In genomic region chr6:113630738-113631535, GRCh38 we compare ENCODE assay signal across 8 cellular contexts.
DNase-seq lines count a peak whose midpoint lies in the region; ATAC-seq and TF ChIP-seq lines count a peak whose summit lies in the region.

No MANE protein-coding gene starts in this region.

- intact Hi-C loops in natural killer cell (cut with micrococcal nuclease): no loop called here

- ATAC-seq in HG02763 (IDR thresholded peaks at IDR 0.05; ENCODE audit: unreplicated experiment) (peak; percentile 52), natural killer cell (peak; percentile 46 to 69 (median 48))

- peak overlapping the region; percentile 44 for H3K27ac ChIP-seq in duodenal mucosa (ENCODE audit: low read depth, low read length)

- peak overlapping the region in 1 of 2 donors; percentile 29 for H3K4me3 ChIP-seq in duodenal mucosa (ENCODE audit: low read depth in 1 of 2, low read length in 2 of 2)

- no peaks in the 10 kb centered on the region for H3K9me3 ChIP-seq in duodenal mucosa (ENCODE audit: control insufficient read depth in 1 of 2, low read length in 2 of 2)

- no peaks in the 10 kb centered on the region for H3K27me3 ChIP-seq in duodenal mucosa (ENCODE audit: control insufficient read depth in 1 of 2, insufficient read depth in 2 of 2, low read length in 2 of 2)

- peaks cover 34% of the 10 kb centered on the region in 2 donors for H3K4me1 ChIP-seq in duodenal mucosa (ENCODE audit: control insufficient read depth in 1 of 2, insufficient read depth in 2 of 2, low read length in 2 of 2)

- H3K27me3 Mint-ChIP-seq in natural killer cell (ENCODE audit: low read depth in 2 of 2): peaks cover 0 to 2% of the 10 kb centered on the region in 2 donors

- no peaks in the 10 kb centered on the region for H3K36me3 ChIP-seq in duodenal mucosa (ENCODE audit: control insufficient read depth in 1 of 2, insufficient read depth in 2 of 2, low read length in 2 of 2)

- H3K27ac Mint-ChIP-seq in natural killer cell: peak overlapping the region in 1 of 2 donors; percentile 73

- H3K36me3 Mint-ChIP-seq in natural killer cell: no peaks in the 10 kb centered on the region

- TF ChIP-seq CTCF in natural killer cell (IDR thresholded peaks at IDR 0.05): no peak

- peaks cover 0 to 7% of the 10 kb centered on the region in 2 donors for H3K9me3 Mint-ChIP-seq in natural killer cell

- peak overlapping the region; percentile 15 to 18 for H3K9ac ChIP-seq in duodenal mucosa (ENCODE audit: low read depth in 1 of 2, low read length in 2 of 2)

- H3K4me3 Mint-ChIP-seq in natural killer cell: no peak overlapping the region

- peak; percentile 41 for DNase-seq in activated CD4-positive, alpha-beta T cell treated with anti-CD3 and anti-CD28 coated beads for 48 hours
- DNase-seq in activated CD4-positive, alpha-beta T cell treated with anti-CD3 and anti-CD28 coated beads for 1 hour: no peak
- DNase-seq in natural killer cell (no peak), KG1 (lab: John Stamatoyannopoulos, UW) (no peak), activated gamma-delta T cell (lab: John Stamatoyannopoulos, UW) (no peak)

- H3K4me1 Mint-ChIP-seq in natural killer cell: peaks cover 0 to 5% of the 10 kb centered on the region in 2 donors

TF ChIP-seq in PFSK-1, 5 proteins besides CTCF, POLR2A, EP300 and RAD21:
- TF ChIP-seq TAF1 (IDR thresholded peaks at IDR 0.05; ENCODE audit: borderline replicate concordance, insufficient read depth, low read length): peak; percentile 41; the same call in 1 of the 2 replicates
- no peak for TF ChIP-seq FOXP2 (optimal IDR thresholded peaks at IDR 0.05; ENCODE audit: borderline replicate concordance, extremely low read depth, extremely low read length, insufficient read depth)
- no peak for TF ChIP-seq SIN3A (IDR thresholded peaks at IDR 0.05; ENCODE audit: borderline replicate concordance, insufficient read depth, low read length)
